Comparison of ENCODE assay signal across 26 cellular contexts in the genomic region with DNA sequence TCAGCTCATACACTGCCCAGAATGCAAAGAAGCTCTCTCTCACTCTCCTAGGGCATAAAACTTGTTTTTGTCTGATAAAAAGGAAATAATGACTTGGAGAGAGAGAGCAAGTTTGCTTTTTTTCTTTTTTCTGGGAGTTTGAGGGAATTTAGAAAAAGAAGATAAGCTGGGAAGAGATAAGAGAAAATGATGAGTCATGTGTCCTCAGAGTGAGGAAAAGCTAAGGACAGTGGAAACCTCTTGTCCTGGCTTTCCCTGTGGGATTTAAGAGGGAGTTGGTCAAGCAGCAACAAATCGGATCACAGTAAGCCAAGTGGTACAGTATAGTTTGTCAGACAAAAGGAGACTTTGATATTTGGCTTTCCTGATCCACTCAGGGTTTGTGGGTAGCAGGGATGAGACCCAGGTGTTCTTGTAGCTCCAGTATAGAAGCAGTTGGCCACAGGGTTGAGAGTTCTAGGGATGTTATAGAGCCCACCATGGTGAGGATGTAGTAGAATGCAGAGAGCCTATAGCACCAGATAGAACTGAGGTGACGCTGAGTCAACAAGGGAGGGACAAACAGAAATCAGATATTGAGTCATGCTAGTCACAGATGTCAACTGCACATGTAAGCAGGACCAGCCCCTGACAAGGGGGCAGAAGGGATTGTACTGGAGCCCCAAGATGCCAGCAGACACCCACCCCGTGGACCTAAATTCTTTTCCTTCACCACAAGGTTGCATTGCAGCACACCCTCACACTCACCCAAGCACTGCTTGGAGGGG.
DNase-seq lines count a peak whose midpoint lies in the region; ATAC-seq, FAIRE-seq and TF ChIP-seq lines count a peak whose summit lies in the region.
"Had no signal": no experiment of that assay in that cellular context is flagged by ENCODE, and none has a peak within 500 bp of the region (broad histone marks: within the 10 kb centered on the region; RNA-seq: fewer than 3 reads in every experiment).

No MANE protein-coding gene starts in this region.

- H4K20me1 ChIP-seq in GM12878 (ENCODE audit: control insufficient read depth, insufficient read depth) = no peaks in the 10 kb centered on the region
- H4K20me1 ChIP-seq: BLaER1 had no signal

- no peaks in the 10 kb centered on the region for H3K4me1 ChIP-seq in GM12878 (ENCODE audit: control insufficient read depth, insufficient read depth, low read length)
- no peaks in the 10 kb centered on the region for H3K4me1 ChIP-seq in HAP-1
- no peaks in the 10 kb centered on the region for H3K4me1 ChIP-seq in right atrium auricular region
- H3K4me1 ChIP-seq: BLaER1, body of pancreas, foreskin keratinocyte, parathyroid adenoma had no signal

- H3K27ac ChIP-seq in GM12878 (ENCODE audit: control insufficient read depth, insufficient read depth) (no peak overlapping the region), right atrium auricular region (no peak overlapping the region)
- H3K27ac ChIP-seq: BLaER1, body of pancreas, foreskin keratinocyte, left ventricle myocardium inferior, parathyroid adenoma had no signal

- POLR2A ChIA-PET in GM12878 (lab: Charles Lee) = no interaction called here

- ATAC-seq in GM18868 (IDR thresholded peaks at IDR 0.05; ENCODE audit: unreplicated experiment) = peak; percentile 71
- ATAC-seq in HG02870 (IDR thresholded peaks at IDR 0.05; ENCODE audit: unreplicated experiment) = peak; percentile 69
- ATAC-seq in GM12878 = peak; percentile 77
- ATAC-seq in left ventricle myocardium superior = no peak
- ATAC-seq: body of pancreas, foreskin keratinocyte, sciatic nerve, T-helper 17 cell had no signal

- no peak overlapping the region for H2AFZ ChIP-seq in GM12878 (ENCODE audit: control insufficient read depth, low read depth, low read length)
- H2AFZ ChIP-seq: parathyroid adenoma had no signal

- TF ChIP-seq RAD21 in GM12878 (IDR thresholded peaks at IDR 0.05; ENCODE audit: insufficient read depth, low read depth, low read length) = no peak

- H3K4me2 ChIP-seq in GM12878 (ENCODE audit: control insufficient read depth, insufficient read depth) = no peak overlapping the region
- H3K4me2 ChIP-seq: BLaER1 had no signal

- no peak for TF ChIP-seq POLR2A in GM12878 (IDR thresholded peaks at IDR 0.05; ENCODE audit: low read depth, low read length)

- RAD21 ChIA-PET in GM12878 (lab: Charles Lee; ENCODE audit: unreplicated experiment) = interaction anchor here (0.5 to 0.6 kb wide), 2 partner anchors 394 to 458 kb away, joined by 3 to 4 read pairs; no protein-coding TSS in a partner anchor

- peak; percentile 27 for FAIRE-seq in GM12878 (lab: Jason Lieb, UNC)
- FAIRE-seq: H54, urothelium cell line had no signal

- intact Hi-C loops in GM12878 (cut with micrococcal nuclease; ENCODE audit: unreplicated experiment) = no loop called here
- intact Hi-C loops in left ventricle myocardium superior (cut with micrococcal nuclease) = no loop called here

- DNase-seq in A172 (ENCODE audit: low spot score) (peak; percentile 6), GM12878 (ENCODE audit: low read depth, low spot score) (no peak), left ventricle myocardium superior (no peak), Kasumi-1 (lab: John Stamatoyannopoulos, UW) (no peak), HAP-1 (ENCODE audit: low spot score in 2 of 2) (no peak), right atrium auricular region (ENCODE audit: low spot score) (no peak)
- DNase-seq: activated CD4-positive, alpha-beta T cell treated with anti-CD3 and anti-CD28 coated beads, Interleukin-2, amount 10 ng/mL, durations not matched to agents 24 days and 14 days; body of pancreas; effector CD4-positive, alpha-beta T cell; foreskin keratinocyte; immature natural killer cell; left ventricle myocardium inferior; mucosa of descending colon; NCI-H1417; NCI-H446 treated with DMSO at 0.1 percent for 48 hours; nephron progenitor cell; NK-92 treated with Interleukin-12 subunit alpha and Interleukin-12 subunit beta, amount 100 ng/mL, for 24 hours; substantia nigra; T-helper 17 cell had no signal

- 0% methylated on average over 3 of the region's 3 CpGs for WGBS in GM12878 (ENCODE audit: insufficient coverage, insufficient replicate concordance, low lambda C conversion rate, missing lambda C conversion rate)

- BruUV-seq in GM12878 (replicated peaks; lab: Mats Ljungman, UMichigan) = no TSS peak

- in situ Hi-C loops in GM12878 (cut with MboI) (no loop called here), HAP-1 (cut with MboI; ENCODE audit: low sequenced_read_pairs) (no loop called here)

- no peaks in the 10 kb centered on the region for H3K9me3 ChIP-seq in GM12878 (replicated peaks; ENCODE audit: control insufficient read depth, insufficient read depth, low read length)
- no peaks in the 10 kb centered on the region for H3K9me3 ChIP-seq in HAP-1
- no peaks in the 10 kb centered on the region for H3K9me3 ChIP-seq in right atrium auricular region
- H3K9me3 ChIP-seq: BLaER1, body of pancreas, left ventricle myocardium inferior, mucosa of descending colon had no signal

- CTCF ChIA-PET in GM12878 (lab: Yijun Ruan, JAX) = interaction anchor here (1.3 to 1.7 kb wide), 3 partner anchors 9 to 14 kb away, joined by 3 to 7 read pairs (median 6); no protein-coding TSS in a partner anchor

- H3K36me3 ChIP-seq in GM12878 (ENCODE audit: control insufficient read depth in 2 of 2, insufficient read depth in 2 of 2, low read length in 1 of 2) (no peaks in the 10 kb centered on the region), HAP-1 (replicated peaks) (no peaks in the 10 kb centered on the region; the same call in 1 of the 2 replicates), right atrium auricular region (no peaks in the 10 kb centered on the region)
- H3K36me3 ChIP-seq: BLaER1, left ventricle myocardium inferior had no signal

- H3K9ac ChIP-seq in GM12878 (ENCODE audit: control insufficient read depth, insufficient read depth, low read length) = no peak overlapping the region
- H3K9ac ChIP-seq: BLaER1, parathyroid adenoma had no signal

- SMC1A ChIA-PET in GM12878 (lab: Charles Lee; ENCODE audit: uncharacterized antibody, unreplicated experiment) = interaction anchor here (0.7 to 1.4 kb wide), 2 partner anchors 14 to 19 kb away, joined by 3 to 5 read pairs; no protein-coding TSS in a partner anchor

- no peak for TF ChIP-seq EP300 in GM12878 (IDR thresholded peaks at IDR 0.05; ENCODE audit: borderline replicate concordance in 1 of 2, control insufficient read depth in 1 of 2, low read depth in 2 of 2, low read length in 2 of 2)

- H3K4me3 ChIP-seq in GM12878 = no peak overlapping the region
- H3K4me3 ChIP-seq in HAP-1 = no peak overlapping the region
- H3K4me3 ChIP-seq in right atrium auricular region = no peak overlapping the region
- H3K4me3 ChIP-seq: BLaER1, body of pancreas, left ventricle myocardium inferior, mucosa of descending colon had no signal

- H3K79me2 ChIP-seq in GM12878 (ENCODE audit: control insufficient read depth, insufficient read depth, low read length) = no peaks in the 10 kb centered on the region
- H3K79me2 ChIP-seq: parathyroid adenoma had no signal

- TF ChIP-seq CTCF in GM12878 (IDR thresholded peaks at IDR 0.05 in 2 of 3, conservative IDR thresholded peaks at IDR 0.05 in 1 of 3; ENCODE audit: control insufficient read depth in 2 of 3, extremely low read depth in 1 of 3, insufficient read depth in 1 of 3, low read depth in 3 of 3, low read length in 3 of 3) (no peak), right atrium auricular region (IDR thresholded peaks at IDR 0.05) (no peak)

- H3K27me3 ChIP-seq in GM12878 (replicated peaks in 1 of 2; ENCODE audit: control insufficient read depth in 2 of 2, insufficient read depth in 2 of 2, low read length in 1 of 2) = no peaks in the 10 kb centered on the region; a peak in 1 of 4 replicates
- H3K27me3 ChIP-seq in HAP-1 (ENCODE audit: low read depth) = peaks cover 9% of the 10 kb centered on the region; the same call in 1 of the 2 replicates
- H3K27me3 ChIP-seq in right atrium auricular region = no peaks in the 10 kb centered on the region
- H3K27me3 ChIP-seq: BLaER1, body of pancreas, foreskin keratinocyte had no signal

TF ChIP-seq in GM12878, 131 proteins besides CTCF, POLR2A, EP300 and RAD21:
- no peak for TF ChIP-seq CHD2 (IDR thresholded peaks at IDR 0.05; ENCODE audit: borderline replicate concordance, low read depth, low read length)
- no peak for TF ChIP-seq ATF7 (IDR thresholded peaks at IDR 0.05; ENCODE audit: low read depth)
- TF ChIP-seq JUNB (IDR thresholded peaks at IDR 0.05) = peak; percentile 6; the same call in 1 of the 2 replicates
